Comparison of ENCODE assay signal across 2 cellular contexts in the genomic region with DNA sequence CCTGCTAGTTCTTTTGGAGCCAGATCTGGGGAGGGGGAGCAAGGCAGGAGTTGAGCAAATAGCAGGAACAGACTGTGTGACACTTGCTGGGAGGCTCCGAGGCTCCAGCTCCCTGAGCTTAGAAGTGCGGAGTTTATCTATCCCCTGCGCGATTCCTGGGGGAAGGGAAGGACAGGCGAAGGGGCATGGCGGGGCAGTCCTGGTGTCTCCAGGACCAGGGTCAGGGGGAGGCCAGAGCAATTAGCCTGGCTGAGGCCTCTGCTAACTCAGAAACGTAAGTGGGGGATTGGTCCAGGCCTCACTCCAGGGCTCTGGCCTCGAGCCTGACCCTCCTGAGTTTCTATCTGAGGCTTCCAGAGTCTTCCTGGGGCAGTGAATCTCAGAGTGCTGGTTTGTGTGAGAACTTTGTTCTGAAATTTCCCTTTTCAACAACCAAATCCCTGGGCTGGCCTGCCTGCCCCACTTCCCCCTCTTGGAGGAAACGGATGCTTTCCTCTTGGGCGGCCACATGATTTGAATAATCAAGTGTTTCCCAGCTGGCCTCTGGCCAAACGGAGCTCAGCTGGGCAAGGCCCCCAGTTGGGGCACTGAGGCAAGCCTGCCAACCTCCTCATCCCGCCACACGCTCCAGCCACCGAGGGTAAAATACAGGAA.
A peak's percentile ranks its signal among the peaks of the same experiment; 100 is the strongest.
TF ChIP-seq lines count a peak whose summit lies in the region.

No MANE protein-coding gene starts in this region.

TF ChIP-seq in liver, 16 proteins besides CTCF, POLR2A, EP300 and RAD21:
- TF ChIP-seq RXRA (IDR thresholded peaks at IDR 0.05), result peak; percentile 42 to 69
- TF ChIP-seq FOXA2 (IDR thresholded peaks at IDR 0.05), result no peak
- peak; percentile 87 for TF ChIP-seq NR2F2 (IDR thresholded peaks at IDR 0.05)
- TF ChIP-seq JUND (IDR thresholded peaks at IDR 0.05), result no peak
- TF ChIP-seq YY1 (IDR thresholded peaks at IDR 0.05), result no peak
TF ChIP-seq in liver: peak in this region for 2.

TF ChIP-seq in HepG2, 621 proteins besides CTCF, POLR2A, EP300 and RAD21:
- TF ChIP-seq ESRRA (CRISPR knock-in tag; IDR thresholded peaks at IDR 0.05; ENCODE audit: low read depth) (no peak), MAFF (IDR thresholded peaks at IDR 0.05; ENCODE audit: low read depth, low read length) (no peak), ATF7-NPFF (CRISPR knock-in tag; IDR thresholded peaks at IDR 0.05; ENCODE audit: low read depth) (no peak), JUND (CRISPR knock-in tag; IDR thresholded peaks at IDR 0.05) (no peak), GATA4 (IDR thresholded peaks at IDR 0.05; ENCODE audit: borderline replicate concordance, low read depth) (no peak), MLLT10 (CRISPR knock-in tag; IDR thresholded peaks at IDR 0.05) (no peak), ZNF75D (CRISPR knock-in tag; IDR thresholded peaks at IDR 0.05; ENCODE audit: borderline replicate concordance) (no peak), ZNF709 (CRISPR knock-in tag; IDR thresholded peaks at IDR 0.05) (no peak), ZNF441 (CRISPR knock-in tag; IDR thresholded peaks at IDR 0.05; ENCODE audit: borderline replicate concordance) (no peak), SRSF1 (optimal IDR thresholded peaks at IDR 0.05; ENCODE audit: low read depth, low read length) (no peak), SRY (CRISPR knock-in tag; IDR thresholded peaks at IDR 0.05) (no peak), ZNF558 (CRISPR knock-in tag; IDR thresholded peaks at IDR 0.05; ENCODE audit: borderline replicate concordance) (no peak), NFKBIZ (CRISPR knock-in tag; IDR thresholded peaks at IDR 0.05) (no peak), ZNF781 (CRISPR knock-in tag; IDR thresholded peaks at IDR 0.05; ENCODE audit: borderline replicate concordance, not compliant biosample characterization) (no peak), ZNF264 (CRISPR knock-in tag; IDR thresholded peaks at IDR 0.05) (no peak), ISX (CRISPR knock-in tag; conservative IDR thresholded peaks at IDR 0.05) (no peak), ONECUT2 (CRISPR knock-in tag; IDR thresholded peaks at IDR 0.05) (no peak), ZNF775 (CRISPR knock-in tag; IDR thresholded peaks at IDR 0.05; ENCODE audit: borderline replicate concordance) (no peak)
TF ChIP-seq in HepG2: peak in this region for 0.
